In genomic region chr19:55245236-55245904, GRCh38 we compare ENCODE assay signal across 27 cellular contexts. TPM values are rescaled to one million over a fixed set of nuclear protein-coding genes. Genes with fewer than 3 reads are reported as not detected.
"Had no signal": no experiment of that assay in that cellular context is flagged by ENCODE, and none has a peak within 500 bp of the region (broad histone marks: within the 10 kb centered on the region; RNA-seq: fewer than 3 reads in every experiment).

No MANE protein-coding gene starts in this region.

- H3K27ac Mint-ChIP-seq: endodermal cell; naive thymus-derived CD4-positive, alpha-beta T cell; progenitor cell of endocrine pancreas; stimulated activated memory B cell treated with anti-CD40 and anti-IgM and Interleukin-4, amounts not matched to agents 10 μg/mL and 1 μg/mL and 100 μg/mL, for 72 hours; type B pancreatic cell had no signal

- H3K9me3 ChIP-seq: gastrocnemius medialis, neutrophil, pancreas, testis, tibial artery had no signal

- H3K27me3 Mint-ChIP-seq: naive thymus-derived CD4-positive, alpha-beta T cell; progenitor cell of endocrine pancreas; stimulated activated memory B cell treated with anti-CD40 and anti-IgM and Interleukin-4, amounts not matched to agents 10 μg/mL and 1 μg/mL and 100 μg/mL, for 72 hours; type B pancreatic cell had no signal

- H3K27me3 ChIP-seq: gastrocnemius medialis, neutrophil, pancreas, testis, tibial artery had no signal

- H3K27ac ChIP-seq: epithelial cell of prostate, gastrocnemius medialis, neutrophil, pancreas, testis, tibial artery had no signal

- H3K4me3 Mint-ChIP-seq: endodermal cell; naive thymus-derived CD4-positive, alpha-beta T cell; stimulated activated memory B cell treated with anti-CD40 and anti-IgM and Interleukin-4, amounts not matched to agents 10 μg/mL and 1 μg/mL and 100 μg/mL, for 72 hours; type B pancreatic cell had no signal

- H3K4me2 ChIP-seq: smooth muscle cell had no signal

- H3K9me3 Mint-ChIP-seq: endodermal cell; stimulated activated memory B cell treated with anti-CD40 and anti-IgM and Interleukin-4, amounts not matched to agents 10 μg/mL and 1 μg/mL and 100 μg/mL, for 72 hours; type B pancreatic cell had no signal

- H3K4me3 ChIP-seq: gastrocnemius medialis, pancreas, smooth muscle cell, testis, tibial artery had no signal

- H3K4me1 Mint-ChIP-seq: endodermal cell had no signal

- DNase-seq: cerebellar nuclear complex; effector CD8-positive, alpha-beta T cell; endodermal cell; foreskin fibroblast; gastrocnemius medialis; head of caudate nucleus; mammary epithelial cell; mesendoderm; midbrain; naive thymus-derived CD4-positive, alpha-beta T cell; stimulated activated CD4-positive, alpha-beta T cell treated with anti-CD3 and anti-CD28 coated beads, Interleukin-2, amount 100 ng/mL, for 24 hours; stimulated activated CD4-positive, alpha-beta T cell treated with anti-CD3 and anti-CD28 coated beads, Interleukin-4, amount 100 ng/mL, for 24 hours; stimulated activated naive CD8-positive, alpha-beta T cell treated with anti-CD3 and anti-CD28 coated beads, Interleukin-15, Interleukin-2, amounts not matched to agents 100 U/mL and 50 U/mL, for 24 hours; substantia nigra; testis; tibial artery had no signal

- FAIRE-seq: keratinocyte, pancreas had no signal

- H3K4me1 ChIP-seq: gastrocnemius medialis, pancreas had no signal

- ATAC-seq: esophagus mucosa; gastrocnemius medialis; left lobe of liver; naive thymus-derived CD4-positive, alpha-beta T cell; pancreas; sciatic nerve; stimulated activated memory B cell treated with anti-CD40 and anti-IgM and Interleukin-4, amounts not matched to agents 10 μg/mL and 1 μg/mL and 100 μg/mL, for 72 hours; stimulated activated naive CD8-positive, alpha-beta T cell treated with anti-CD3 and anti-CD28 coated beads, Interleukin-15, Interleukin-2, amounts not matched to agents 100 U/mL and 50 U/mL, for 24 hours had no signal

RNA-seq across cellular contexts. Expression of gene PTPRH, which starts 36.1 kb away (rescaled TPM):
- total RNA-seq: endodermal cell had no signal
- polyA plus RNA-seq: naive thymus-derived CD4-positive, alpha-beta T cell; smooth muscle cell had no signal

RNA-seq across cellular contexts. Expression of gene BRSK1, which starts 38.4 kb away (rescaled TPM):
- total RNA-seq: gastrocnemius medialis had no signal
- polyA plus RNA-seq: naive thymus-derived CD4-positive, alpha-beta T cell had no signal
